ENCODE assay signal across 26 cellular contexts in genomic region chr11:133206313-133207005, GRCh38.
"Had no signal": no experiment of that assay in that cellular context is flagged by ENCODE, and none has a peak within 500 bp of the region (broad histone marks: within the 10 kb centered on the region; RNA-seq: fewer than 3 reads in every experiment).

No MANE protein-coding gene starts in this region.

- DNase-seq: Kasumi-1; MM.1S; NCI-H1048; NCI-H1105; NCI-H1417; NCI-H1436 treated with DMSO at 0.1 percent for 48 hours; NCI-H1694; NCI-H1930; NCI-H2081; NCI-H2107; NCI-H2227 treated with DMSO at 0.1 percent for 48 hours; NCI-H524; NCI-H526 treated with DMSO at 0.1 percent for 48 hours; NCI-H748 treated with DMSO at 0.1 percent for 48 hours; NK-92 treated with Interleukin-12 subunit alpha and Interleukin-12 subunit beta, amount 100 ng/mL, for 24 hours; OCI-M1; PC-9; Peyer's patch; Right ventricle myocardium superior; SIG-M5; T-helper 2 cell had no signal

- H3K9me3 ChIP-seq: Peyer's patch, SJSA1 had no signal

- H3K4me1 ChIP-seq: Peyer's patch, SJSA1 had no signal

- ATAC-seq: K562 had no signal

- H3K27me3 ChIP-seq: Peyer's patch, SJSA1 had no signal

- H3K27ac ChIP-seq: HL-60, KMS-11, PC-9, Peyer's patch, SJSA1, SK-N-MC had no signal

- H3K36me3 ChIP-seq: Peyer's patch, SJSA1 had no signal

- H3K4me3 ChIP-seq: K562, PC-9, Peyer's patch, SJSA1, SK-N-MC had no signal
